In the genomic region with DNA sequence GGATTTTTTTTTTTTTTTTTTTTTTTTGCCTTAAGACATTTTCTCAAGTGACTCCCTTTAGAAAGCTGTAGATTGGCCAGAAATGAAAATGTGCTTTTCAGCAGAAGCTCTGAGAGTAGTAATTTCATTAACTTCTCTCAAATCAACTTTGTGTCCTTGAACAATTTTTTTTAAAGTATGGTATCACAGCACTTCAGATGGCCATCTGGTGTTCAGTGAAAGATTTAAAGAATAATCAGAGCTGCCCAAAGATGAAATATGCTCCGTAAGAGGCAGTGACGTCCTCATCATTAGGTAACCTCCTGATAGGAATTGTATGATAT, we compare ENCODE assay signal across 16 cellular contexts. TPM values are rescaled to one million over a fixed set of nuclear protein-coding genes. Genes with fewer than 3 reads are reported as not detected.
A peak's percentile ranks its signal among the peaks of the same experiment; 100 is the strongest.
DNase-seq lines count a peak whose midpoint lies in the region; TF ChIP-seq lines count a peak whose summit lies in the region.
"Had no signal": no experiment of that assay in that cellular context is flagged by ENCODE, and none has a peak within 500 bp of the region (broad histone marks: within the 10 kb centered on the region; RNA-seq: fewer than 3 reads in every experiment).

No MANE protein-coding gene starts in this region.

- POLR2A ChIA-PET in SK-N-SH (lab: Yijun Ruan, JAX) = no interaction called here

- H3K36me3 ChIP-seq in SK-N-SH (replicated peaks in 1 of 2; ENCODE audit: control insufficient read depth in 1 of 2, insufficient read depth in 2 of 2, low read length in 1 of 2) = no peaks in the 10 kb centered on the region
- no peaks in the 10 kb centered on the region for H3K36me3 ChIP-seq in tibial nerve

- H3K4me1 Mint-ChIP-seq in osteocyte (ENCODE audit: unreplicated experiment) = peaks cover 25% of the 10 kb centered on the region
- H3K4me1 Mint-ChIP-seq: CD4-positive, CD25-positive, alpha-beta regulatory T cell had no signal

- peaks cover 5% of the 10 kb centered on the region for H3K9me3 Mint-ChIP-seq in osteocyte (ENCODE audit: unreplicated experiment)
- H3K9me3 Mint-ChIP-seq: GM23338 had no signal

- H3K4me3 Mint-ChIP-seq in osteocyte (ENCODE audit: unreplicated experiment) = peak overlapping the region; percentile 10
- H3K4me3 Mint-ChIP-seq: CD4-positive, CD25-positive, alpha-beta regulatory T cell; GM23338 had no signal

- H3K4me1 ChIP-seq in SK-N-SH (ENCODE audit: control insufficient read depth in 1 of 2, insufficient read depth in 2 of 2, low read depth in 1 of 2, low read length in 1 of 2) (peaks cover 0 to 15% of the 10 kb centered on the region in 2 experiments; a peak in 2 of 4 replicates), tibial nerve (no peaks in the 10 kb centered on the region)

- TF ChIP-seq EP300 in SK-N-SH (IDR thresholded peaks at IDR 0.05; ENCODE audit: borderline replicate concordance in 1 of 2, low read depth in 1 of 2, low read length in 1 of 2) (peak in 1 of 2 experiments; percentile 42; a peak in 1 of 4 replicates), tibial nerve (IDR thresholded peaks at IDR 0.05) (no peak)

- H3K4me2 ChIP-seq in SK-N-SH = no peak overlapping the region
- H3K4me2 ChIP-seq: GM23338 had no signal

- no peak; the same call in 1 of the 2 replicates for TF ChIP-seq RAD21 in SK-N-SH (IDR thresholded peaks at IDR 0.05; ENCODE audit: low read length)

- H3K9me2 ChIP-seq in SK-N-SH = no peaks in the 10 kb centered on the region

- H3K9me3 ChIP-seq in SK-N-SH (no peaks in the 10 kb centered on the region), tibial nerve (no peaks in the 10 kb centered on the region)

- H3K79me2 ChIP-seq in SK-N-SH (ENCODE audit: insufficient read depth) = no peaks in the 10 kb centered on the region

- H4K20me1 ChIP-seq in SK-N-SH (ENCODE audit: insufficient read depth) = no peaks in the 10 kb centered on the region

- no peak overlapping the region for H2AFZ ChIP-seq in SK-N-SH (ENCODE audit: low read depth)
- H2AFZ ChIP-seq: GM23338 had no signal

- no peak for TF ChIP-seq CTCF in SK-N-SH (IDR thresholded peaks at IDR 0.05)
- no peak for TF ChIP-seq CTCF in osteocyte (IDR thresholded peaks at IDR 0.05)
- no peak for TF ChIP-seq CTCF in tibial nerve (IDR thresholded peaks at IDR 0.05)

- no peak overlapping the region for H3K9ac ChIP-seq in SK-N-SH

- H3K36me3 Mint-ChIP-seq in osteocyte (ENCODE audit: unreplicated experiment) = no peaks in the 10 kb centered on the region
- H3K36me3 Mint-ChIP-seq: CD4-positive, CD25-positive, alpha-beta regulatory T cell had no signal

- H3K27me3 ChIP-seq in SK-N-SH (ENCODE audit: insufficient read depth) (no peaks in the 10 kb centered on the region), tibial nerve (no peaks in the 10 kb centered on the region)

- H3K27ac ChIP-seq in SK-N-SH (ENCODE audit: low read depth in 2 of 2, low read length in 1 of 2) = peak overlapping the region in 1 of 2 experiments; percentile 53; a peak in 1 of 4 replicates
- H3K27ac ChIP-seq in tibial nerve = no peak overlapping the region
- H3K27ac ChIP-seq: 22Rv1, HL-60 had no signal

- H3K4me3 ChIP-seq in SK-N-SH (ENCODE audit: low read depth in 2 of 2, low read length in 1 of 2) = no peak overlapping the region
- H3K4me3 ChIP-seq in tibial nerve = no peak overlapping the region
- H3K4me3 ChIP-seq: GM12878, GM23338 had no signal

- CTCF ChIA-PET in SK-N-SH (lab: Yijun Ruan, JAX) = interaction anchor here (1.1 to 1.3 kb wide), 2 partner anchors 8 to 12 kb away, joined by 3 read pairs; no protein-coding TSS in a partner anchor

- H3K27me3 Mint-ChIP-seq in osteocyte (ENCODE audit: unreplicated experiment) = no peaks in the 10 kb centered on the region

- 31% methylated on average over 2 of the region's 2 CpGs for WGBS in SK-N-SH (ENCODE audit: low lambda C conversion rate)
- 73 to 77% methylated on average over 2 of the region's 2 CpGs for WGBS in tibial nerve, 2 donors

- no peaks in the 10 kb centered on the region for H3F3A ChIP-seq in SK-N-SH (replicated peaks; ENCODE audit: insufficient read depth)

- DNase-seq in NCI-H2171 treated with DMSO at 0.1 percent for 48 hours (lab: John Stamatoyannopoulos, UW) = peak; percentile 33
- DNase-seq in NCI-H2171 (lab: John Stamatoyannopoulos, UW) = no peak
- DNase-seq in NCI-H524 treated with DMSO at 0.1 percent for 48 hours (lab: John Stamatoyannopoulos, UW) = peak; percentile 30
- DNase-seq in SK-N-SH = peak; percentile 33
- DNase-seq in osteocyte (ENCODE audit: extremely low spot score, unreplicated experiment) = no peak
- no peak for DNase-seq in NCI-H526 treated with DMSO at 0.1 percent for 48 hours (lab: John Stamatoyannopoulos, UW)
- no peak for DNase-seq in tibial nerve (ENCODE audit: low spot score in 2 of 2)
- DNase-seq in NCI-H128 (lab: John Stamatoyannopoulos, UW; ENCODE audit: unreplicated experiment) = no peak
- DNase-seq: CD4-positive, CD25-positive, alpha-beta regulatory T cell; DMS 273 treated with DMSO at 0.1 percent for 48 hours; H7 had no signal

- no peak for TF ChIP-seq POLR2A in tibial nerve (IDR thresholded peaks at IDR 0.05)

- peak overlapping the region; percentile 73 for H3K27ac Mint-ChIP-seq in osteocyte (ENCODE audit: unreplicated experiment)
- H3K27ac Mint-ChIP-seq: CD4-positive, CD25-positive, alpha-beta regulatory T cell; GM23338 had no signal

TF ChIP-seq in SK-N-SH, 30 proteins besides CTCF, POLR2A, EP300 and RAD21:
- no peak for TF ChIP-seq GABPA (IDR thresholded peaks at IDR 0.05; ENCODE audit: low read depth)
- no peak for TF ChIP-seq GATA2 (CRISPR knock-in tag; IDR thresholded peaks at IDR 0.05)
- TF ChIP-seq RCOR1 (IDR thresholded peaks at IDR 0.05; ENCODE audit: low read length) = no peak
- no peak for TF ChIP-seq NFIC (IDR thresholded peaks at IDR 0.05; ENCODE audit: borderline replicate concordance)
- TF ChIP-seq FOXM1 (IDR thresholded peaks at IDR 0.05; ENCODE audit: low read depth) = no peak
- TF ChIP-seq CHD2 (IDR thresholded peaks at IDR 0.05; ENCODE audit: low read length, partially characterized antibody) = no peak
- TF ChIP-seq RFX5 (IDR thresholded peaks at IDR 0.05; ENCODE audit: low read length) = no peak

RNA-seq across cellular contexts. Expression of gene PCAT7, which starts 43.0 kb away (rescaled TPM):
- polyA plus RNA-seq in SK-N-SH (2012; rRNA removed) = 0.03 TPM in 1 of 2 replicates, not detected in the other
- polyA plus RNA-seq in SK-N-SH (2012; cell fraction: cytosol; rRNA removed) = 0.01 TPM in 1 of 2 replicates, not detected in the other
- not detected in 2 replicates for polyA plus RNA-seq in SK-N-SH (2012; cell fraction: nucleus; rRNA removed)
- total RNA-seq in osteocyte (14.6 and 15.2 TPM in 2 replicates), tibial nerve (under 1 TPM in 1 of 4 donors, not detected in 3; 0.22 TPM)
- total RNA-seq: A673; CD4-positive, CD25-positive, alpha-beta regulatory T cell; GM12878 had no signal
- polyA plus RNA-seq: CD4-positive, CD25-positive, alpha-beta regulatory T cell had no signal

Comparison
In these comparisons a context has a peak if more than half of its experiments do, and no peak if none do; other contexts are left out.
1. DNase-seq: peak in NCI-H2171 treated with DMSO at 0.1 percent for 48 hours (single experiment), NCI-H524 treated with DMSO at 0.1 percent for 48 hours (single experiment) and SK-N-SH (single experiment); none in NCI-H2171 (single experiment), osteocyte (single experiment), NCI-H526 treated with DMSO at 0.1 percent for 48 hours (single experiment), tibial nerve (0 of 2) and NCI-H128 (single experiment).
2. RNA of gene PCAT7, which starts 43.0 kb away (total RNA-seq): 14.6 to 15.2 TPM in osteocyte; 0.22 TPM in tibial nerve; every median in the first group is over 10 times any median in the second.